18 cellular contexts compared by ENCODE assay signal in the genomic region with DNA sequence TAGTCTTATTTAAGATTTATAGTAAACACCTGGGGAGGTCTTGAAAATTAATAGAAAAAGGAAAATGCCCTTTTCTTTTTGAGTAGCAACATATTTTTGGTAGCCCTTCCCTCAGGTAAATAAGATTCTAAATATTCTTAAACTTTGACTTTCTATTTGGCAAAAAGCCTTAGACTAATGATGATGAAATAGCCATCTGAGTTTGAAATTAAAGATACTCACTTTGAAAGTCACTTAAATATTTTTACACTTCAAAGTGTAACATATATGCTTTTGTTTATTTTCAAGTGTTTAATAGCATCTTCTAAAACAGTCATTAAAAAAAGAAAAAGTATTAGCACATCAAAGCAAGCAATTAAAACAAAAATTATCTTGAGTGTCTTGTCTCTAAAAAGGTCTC.
DNase-seq lines count a peak whose midpoint lies in the region; ATAC-seq, FAIRE-seq and TF ChIP-seq lines count a peak whose summit lies in the region.
"Had no signal": no experiment of that assay in that cellular context is flagged by ENCODE, and none has a peak within 500 bp of the region (broad histone marks: within the 10 kb centered on the region; RNA-seq: fewer than 3 reads in every experiment).

No MANE protein-coding gene starts in this region.

- CTCF ChIA-PET in SK-N-SH (lab: Yijun Ruan, JAX): no interaction called here

- H3K4me3 ChIP-seq in SK-N-SH (ENCODE audit: low read depth in 2 of 2, low read length in 1 of 2): no peak overlapping the region
- H3K4me3 ChIP-seq: A549, GM12878 had no signal

- TF ChIP-seq CTCF in SK-N-SH (IDR thresholded peaks at IDR 0.05): no peak

- TF ChIP-seq EP300 in SK-N-SH (IDR thresholded peaks at IDR 0.05; ENCODE audit: borderline replicate concordance in 1 of 2, low read depth in 1 of 2, low read length in 1 of 2): no peak

- intact Hi-C loops in left ventricle myocardium superior (cut with micrococcal nuclease): no loop called here

- peaks cover 12 to 24% of the 10 kb centered on the region in 2 experiments for H3K4me1 ChIP-seq in SK-N-SH (ENCODE audit: control insufficient read depth in 1 of 2, insufficient read depth in 2 of 2, low read depth in 1 of 2, low read length in 1 of 2)
- H3K4me1 ChIP-seq: A549 had no signal

- POLR2A ChIA-PET in SK-N-SH (lab: Yijun Ruan, JAX): no interaction called here

- DNase-seq in SK-N-SH: no peak
- no peak for DNase-seq in H54 (ENCODE audit: insufficient read length, low spot score)
- no peak for DNase-seq in left ventricle myocardium superior
- DNase-seq in amniotic stem cell (lab: John Stamatoyannopoulos, UW): no peak
- DNase-seq in cerebellar nuclear complex (lab: John Stamatoyannopoulos, UW): no peak
- DNase-seq: AML-193; CD4-positive, alpha-beta T cell; DND-41; EL; HCEC 1CT; HFFc6 had no signal

- no peaks in the 10 kb centered on the region for H3K27me3 ChIP-seq in SK-N-SH (ENCODE audit: insufficient read depth)

- no peak overlapping the region for H2AFZ ChIP-seq in SK-N-SH (ENCODE audit: low read depth)

- peak overlapping the region; percentile 1 to 28; a peak in 1 of 4 replicates for H3K27ac ChIP-seq in SK-N-SH (ENCODE audit: low read depth in 2 of 2, low read length in 1 of 2)
- H3K27ac ChIP-seq: 22Rv1, A549, C4-2B, KMS-11 had no signal

- no peaks in the 10 kb centered on the region for H3K9me2 ChIP-seq in SK-N-SH

- H3K36me3 ChIP-seq in SK-N-SH (replicated peaks in 1 of 2; ENCODE audit: control insufficient read depth in 1 of 2, insufficient read depth in 2 of 2, low read length in 1 of 2): peaks cover 75 to 77% of the 10 kb centered on the region in 2 experiments

- no peak overlapping the region for H3K4me2 ChIP-seq in SK-N-SH
- H3K4me2 ChIP-seq: A549, KMS-11 had no signal

- ATAC-seq in SK-N-SH treated with all-trans-retinoic acid at 6 μM for 48 hours: no peak
- no peak for ATAC-seq in left ventricle myocardium superior
- ATAC-seq: A549, GM12878 had no signal

- peaks cover 71% of the 10 kb centered on the region for H3K79me2 ChIP-seq in SK-N-SH (ENCODE audit: insufficient read depth)

- H3F3A ChIP-seq in SK-N-SH (replicated peaks; ENCODE audit: insufficient read depth): peaks cover 42% of the 10 kb centered on the region

- FAIRE-seq in H54 (lab: Jason Lieb, UNC) (peak; percentile 11), endometrium (lab: Jason Lieb, UNC) (peak; percentile 29)
- FAIRE-seq: A549 had no signal

- no peaks in the 10 kb centered on the region for H4K20me1 ChIP-seq in SK-N-SH (ENCODE audit: insufficient read depth)

- TF ChIP-seq RAD21 in SK-N-SH (IDR thresholded peaks at IDR 0.05; ENCODE audit: low read length): no peak

- H3K9ac ChIP-seq in SK-N-SH: no peak overlapping the region
- H3K9ac ChIP-seq: KMS-11 had no signal

- TF ChIP-seq POLR2A in H54 (IDR thresholded peaks at IDR 0.05; ENCODE audit: low read depth, low read length): no peak

- H3K9me3 ChIP-seq in SK-N-SH: no peaks in the 10 kb centered on the region
- H3K9me3 ChIP-seq: A549 had no signal

TF ChIP-seq in SK-N-SH, 30 proteins besides CTCF, POLR2A, EP300 and RAD21:
- TF ChIP-seq MEF2A (IDR thresholded peaks at IDR 0.05; ENCODE audit: borderline replicate concordance, low read depth): no peak
- no peak for TF ChIP-seq RXRA (IDR thresholded peaks at IDR 0.05; ENCODE audit: borderline replicate concordance, low read depth)
- no peak for TF ChIP-seq RCOR1 (IDR thresholded peaks at IDR 0.05; ENCODE audit: low read length)
- TF ChIP-seq FOSL2 (IDR thresholded peaks at IDR 0.05; ENCODE audit: borderline replicate concordance, low read depth): no peak
- TF ChIP-seq FOXM1 (IDR thresholded peaks at IDR 0.05; ENCODE audit: low read depth): no peak
- no peak for TF ChIP-seq GABPA (IDR thresholded peaks at IDR 0.05; ENCODE audit: low read depth)
- TF ChIP-seq, protein P1, sequence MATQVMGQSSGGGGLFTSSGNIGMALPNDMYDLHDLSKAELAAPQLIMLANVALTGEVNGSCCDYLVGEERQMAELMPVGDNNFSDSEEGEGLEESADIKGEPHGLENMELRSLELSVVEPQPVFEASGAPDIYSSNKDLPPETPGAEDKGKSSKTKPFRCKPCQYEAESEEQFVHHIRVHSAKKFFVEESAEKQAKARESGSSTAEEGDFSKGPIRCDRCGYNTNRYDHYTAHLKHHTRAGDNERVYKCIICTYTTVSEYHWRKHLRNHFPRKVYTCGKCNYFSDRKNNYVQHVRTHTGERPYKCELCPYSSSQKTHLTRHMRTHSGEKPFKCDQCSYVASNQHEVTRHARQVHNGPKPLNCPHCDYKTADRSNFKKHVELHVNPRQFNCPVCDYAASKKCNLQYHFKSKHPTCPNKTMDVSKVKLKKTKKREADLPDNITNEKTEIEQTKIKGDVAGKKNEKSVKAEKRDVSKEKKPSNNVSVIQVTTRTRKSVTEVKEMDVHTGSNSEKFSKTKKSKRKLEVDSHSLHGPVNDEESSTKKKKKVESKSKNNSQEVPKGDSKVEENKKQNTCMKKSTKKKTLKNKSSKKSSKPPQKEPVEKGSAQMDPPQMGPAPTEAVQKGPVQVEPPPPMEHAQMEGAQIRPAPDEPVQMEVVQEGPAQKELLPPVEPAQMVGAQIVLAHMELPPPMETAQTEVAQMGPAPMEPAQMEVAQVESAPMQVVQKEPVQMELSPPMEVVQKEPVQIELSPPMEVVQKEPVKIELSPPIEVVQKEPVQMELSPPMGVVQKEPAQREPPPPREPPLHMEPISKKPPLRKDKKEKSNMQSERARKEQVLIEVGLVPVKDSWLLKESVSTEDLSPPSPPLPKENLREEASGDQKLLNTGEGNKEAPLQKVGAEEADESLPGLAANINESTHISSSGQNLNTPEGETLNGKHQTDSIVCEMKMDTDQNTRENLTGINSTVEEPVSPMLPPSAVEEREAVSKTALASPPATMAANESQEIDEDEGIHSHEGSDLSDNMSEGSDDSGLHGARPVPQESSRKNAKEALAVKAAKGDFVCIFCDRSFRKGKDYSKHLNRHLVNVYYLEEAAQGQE (IDR thresholded peaks at IDR 0.05; ENCODE audit: low read depth, low read length): no peak
- no peak for TF ChIP-seq SIN3A (IDR thresholded peaks at IDR 0.05; ENCODE audit: borderline replicate concordance, low read depth, low read length)
- no peak for TF ChIP-seq GATA2 (CRISPR knock-in tag; IDR thresholded peaks at IDR 0.05)
- TF ChIP-seq, protein P2, sequence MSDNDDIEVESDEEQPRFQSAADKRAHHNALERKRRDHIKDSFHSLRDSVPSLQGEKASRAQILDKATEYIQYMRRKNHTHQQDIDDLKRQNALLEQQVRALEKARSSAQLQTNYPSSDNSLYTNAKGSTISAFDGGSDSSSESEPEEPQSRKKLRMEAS (IDR thresholded peaks at IDR 0.05; ENCODE audit: low read depth): no peak
- no peak for TF ChIP-seq FOXJ3 (CRISPR knock-in tag; IDR thresholded peaks at IDR 0.05)

TF ChIP-seq in SK-N-SH treated with all-trans-retinoic acid at 6 μM for 48 hours, 23 proteins besides CTCF, POLR2A, EP300 and RAD21 (continues in another document):
- TF ChIP-seq SNAI2 (CRISPR knock-in tag; IDR thresholded peaks at IDR 0.05) (no peak), ZC3H10 (CRISPR knock-in tag; IDR thresholded peaks at IDR 0.05) (no peak), ZNF565 (CRISPR knock-in tag; conservative IDR thresholded peaks at IDR 0.05; ENCODE audit: low read depth) (no peak)
- TF ChIP-seq, protein P3, sequence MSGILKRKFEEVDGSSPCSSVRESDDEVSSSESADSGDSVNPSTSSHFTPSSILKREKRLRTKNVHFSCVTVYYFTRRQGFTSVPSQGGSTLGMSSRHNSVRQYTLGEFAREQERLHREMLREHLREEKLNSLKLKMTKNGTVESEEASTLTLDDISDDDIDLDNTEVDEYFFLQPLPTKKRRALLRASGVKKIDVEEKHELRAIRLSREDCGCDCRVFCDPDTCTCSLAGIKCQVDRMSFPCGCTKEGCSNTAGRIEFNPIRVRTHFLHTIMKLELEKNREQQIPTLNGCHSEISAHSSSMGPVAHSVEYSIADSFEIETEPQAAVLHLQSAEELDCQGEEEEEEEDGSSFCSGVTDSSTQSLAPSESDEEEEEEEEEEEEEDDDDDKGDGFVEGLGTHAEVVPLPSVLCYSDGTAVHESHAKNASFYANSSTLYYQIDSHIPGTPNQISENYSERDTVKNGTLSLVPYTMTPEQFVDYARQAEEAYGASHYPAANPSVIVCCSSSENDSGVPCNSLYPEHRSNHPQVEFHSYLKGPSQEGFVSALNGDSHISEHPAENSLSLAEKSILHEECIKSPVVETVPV (CRISPR knock-in tag; IDR thresholded peaks at IDR 0.05): no peak
- TF ChIP-seq, protein P4, sequence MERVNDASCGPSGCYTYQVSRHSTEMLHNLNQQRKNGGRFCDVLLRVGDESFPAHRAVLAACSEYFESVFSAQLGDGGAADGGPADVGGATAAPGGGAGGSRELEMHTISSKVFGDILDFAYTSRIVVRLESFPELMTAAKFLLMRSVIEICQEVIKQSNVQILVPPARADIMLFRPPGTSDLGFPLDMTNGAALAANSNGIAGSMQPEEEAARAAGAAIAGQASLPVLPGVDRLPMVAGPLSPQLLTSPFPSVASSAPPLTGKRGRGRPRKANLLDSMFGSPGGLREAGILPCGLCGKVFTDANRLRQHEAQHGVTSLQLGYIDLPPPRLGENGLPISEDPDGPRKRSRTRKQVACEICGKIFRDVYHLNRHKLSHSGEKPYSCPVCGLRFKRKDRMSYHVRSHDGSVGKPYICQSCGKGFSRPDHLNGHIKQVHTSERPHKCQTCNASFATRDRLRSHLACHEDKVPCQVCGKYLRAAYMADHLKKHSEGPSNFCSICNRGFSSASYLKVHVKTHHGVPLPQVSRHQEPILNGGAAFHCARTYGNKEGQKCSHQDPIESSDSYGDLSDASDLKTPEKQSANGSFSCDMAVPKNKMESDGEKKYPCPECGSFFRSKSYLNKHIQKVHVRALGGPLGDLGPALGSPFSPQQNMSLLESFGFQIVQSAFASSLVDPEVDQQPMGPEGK (CRISPR knock-in tag; IDR thresholded peaks at IDR 0.05; ENCODE audit: borderline replicate concordance): no peak
